Comparison of ENCODE assay signal across 18 cellular contexts in the genomic region with DNA sequence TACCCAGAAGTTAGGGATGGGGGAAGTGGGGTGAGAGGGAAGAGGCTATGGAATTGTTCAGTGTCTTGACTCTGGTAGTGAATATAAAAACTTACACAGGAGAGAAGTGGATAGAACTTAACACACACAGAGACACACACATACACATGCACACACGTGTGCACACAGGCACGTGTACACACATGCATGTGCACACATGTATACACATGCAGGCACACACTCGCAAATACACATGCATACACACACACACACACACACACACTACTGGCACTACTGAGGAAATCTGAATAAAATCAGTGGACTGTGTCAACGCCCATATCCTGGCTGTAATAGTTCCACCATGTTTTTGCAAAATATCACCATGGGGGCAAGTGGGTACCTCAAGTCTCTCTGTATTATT.
A peak's percentile ranks its signal among the peaks of the same experiment; 100 is the strongest.
DNase-seq lines count a peak whose midpoint lies in the region; ATAC-seq and TF ChIP-seq lines count a peak whose summit lies in the region.
"Had no signal": no experiment of that assay in that cellular context is flagged by ENCODE, and none has a peak within 500 bp of the region (broad histone marks: within the 10 kb centered on the region; RNA-seq: fewer than 3 reads in every experiment).

No MANE protein-coding gene starts in this region.

- no peak overlapping the region for H3K4me3 ChIP-seq in HEK293 (ENCODE audit: low read depth, low read length)
- no peak overlapping the region for H3K4me3 ChIP-seq in esophagus muscularis mucosa
- H3K4me3 ChIP-seq: A549; BLaER1 treated with 17β-estradiol and CSF1 and Interleukin-3, amounts not matched to agents 10 nM and 100 nM had no signal

- H3K4me1 ChIP-seq in HEK293 (ENCODE audit: control insufficient read depth, insufficient read depth, low read length), result no peaks in the 10 kb centered on the region
- H3K4me1 ChIP-seq in esophagus muscularis mucosa, result peaks cover 0 to 1% (median 0%) of the 10 kb centered on the region in 4 donors
- H3K4me1 ChIP-seq: A549; BLaER1 treated with 17β-estradiol and CSF1 and Interleukin-3, amounts not matched to agents 10 nM and 100 nM; Caco-2 had no signal

- H3K36me3 Mint-ChIP-seq in activated CD4-positive, alpha-beta T cell treated with anti-CD3 and anti-CD28 coated beads, Interleukin-2, amount 10 ng/mL, durations not matched to agents 24 days and 14 days (ENCODE audit: low read depth), result no peaks in the 10 kb centered on the region
- H3K36me3 Mint-ChIP-seq: CD8-positive, alpha-beta T cell had no signal

- TF ChIP-seq CTCF in HEK293 (tag by site-specific recombination; IDR thresholded peaks at IDR 0.05) (no peak), esophagus muscularis mucosa (IDR thresholded peaks at IDR 0.05) (no peak)

- no peak for TF ChIP-seq POLR2A in esophagus muscularis mucosa (IDR thresholded peaks at IDR 0.05; ENCODE audit: low read depth)
- no peak for TF ChIP-seq POLR2A in GM18505 (IDR thresholded peaks at IDR 0.05; ENCODE audit: borderline replicate concordance, extremely low read depth, insufficient read depth, insufficient read length)

- intact Hi-C loops in activated CD4-positive, alpha-beta T cell treated with anti-CD3 and anti-CD28 coated beads, Interleukin-2, amount 10 ng/mL, durations not matched to agents 24 days and 14 days (cut with micrococcal nuclease), result no loop called here
- intact Hi-C loops in esophagus muscularis mucosa (cut with DNase I), result no loop called here

- H3K27me3 Mint-ChIP-seq in activated CD4-positive, alpha-beta T cell treated with anti-CD3 and anti-CD28 coated beads, Interleukin-2, amount 10 ng/mL, durations not matched to agents 24 days and 14 days, result peaks cover under 1% of the 10 kb centered on the region

- H3K36me3 ChIP-seq in HEK293 (ENCODE audit: control insufficient read depth in 2 of 2, insufficient read depth in 1 of 2, low read length in 2 of 2), result no peaks in the 10 kb centered on the region
- no peaks in the 10 kb centered on the region for H3K36me3 ChIP-seq in esophagus muscularis mucosa

- 85% methylated on average over 4 of the region's 4 CpGs for WGBS in esophagus muscularis mucosa

- peaks cover 0 to 4% (median 0%) of the 10 kb centered on the region in 4 donors for H3K27me3 ChIP-seq in esophagus muscularis mucosa
- H3K27me3 ChIP-seq: BLaER1 treated with 17β-estradiol and CSF1 and Interleukin-3, amounts not matched to agents 10 nM and 100 nM had no signal

- H3K9me3 ChIP-seq in HEK293 (ENCODE audit: control insufficient read depth, insufficient read depth, low read depth, low read length) (no peaks in the 10 kb centered on the region), esophagus muscularis mucosa (no peaks in the 10 kb centered on the region)
- H3K9me3 ChIP-seq: A549, Caco-2 had no signal

- no peaks in the 10 kb centered on the region for H3K4me1 Mint-ChIP-seq in activated CD4-positive, alpha-beta T cell treated with anti-CD3 and anti-CD28 coated beads, Interleukin-2, amount 10 ng/mL, durations not matched to agents 24 days and 14 days
- H3K4me1 Mint-ChIP-seq: B cell had no signal

- H3K9me3 Mint-ChIP-seq in activated CD4-positive, alpha-beta T cell treated with anti-CD3 and anti-CD28 coated beads, Interleukin-2, amount 10 ng/mL, durations not matched to agents 24 days and 14 days, result no peaks in the 10 kb centered on the region
- H3K9me3 Mint-ChIP-seq: CD4-positive, alpha-beta T cell; CD8-positive, alpha-beta T cell had no signal

- POLR2A ChIA-PET in HEK293 (lab: Yijun Ruan, JAX), result no interaction called here

- no peak overlapping the region for H3K4me3 Mint-ChIP-seq in activated CD4-positive, alpha-beta T cell treated with anti-CD3 and anti-CD28 coated beads, Interleukin-2, amount 10 ng/mL, durations not matched to agents 24 days and 14 days
- H3K4me3 Mint-ChIP-seq: B cell; CD4-positive, alpha-beta T cell; CD8-positive, alpha-beta T cell had no signal

- H3K27ac Mint-ChIP-seq in activated CD4-positive, alpha-beta T cell treated with anti-CD3 and anti-CD28 coated beads, Interleukin-2, amount 10 ng/mL, durations not matched to agents 24 days and 14 days, result no peak overlapping the region
- H3K27ac Mint-ChIP-seq: B cell; CD4-positive, alpha-beta T cell; CD8-positive, alpha-beta T cell had no signal

- no peak for ATAC-seq in esophagus mucosa
- ATAC-seq in GM18505 (IDR thresholded peaks at IDR 0.05; ENCODE audit: unreplicated experiment), result no peak
- ATAC-seq: A549; CD8-positive, alpha-beta T cell had no signal

- CTCF ChIA-PET in HEK293 (lab: Yijun Ruan, JAX), result no interaction called here

- DNase-seq in activated CD4-positive, alpha-beta T cell treated with anti-CD3 and anti-CD28 coated beads, Interleukin-2, amount 10 ng/mL, durations not matched to agents 24 days and 14 days, result peak; percentile 15
- DNase-seq in activated CD4-positive, alpha-beta T cell treated with anti-CD3 and anti-CD28 coated beads, Interleukin-2, amount 50 U/mL, for 4 hours, result no peak
- peak; percentile 31 for DNase-seq in esophagus muscularis mucosa (ENCODE audit: extremely low spot score)
- DNase-seq: AML-193; Caco-2; Calu3; CD4-positive, alpha-beta T cell; CD8-positive, alpha-beta T cell; DMS79 treated with DMSO at 0.1 percent for 48 hours; GF-D8 had no signal

- TF ChIP-seq EP300 in esophagus muscularis mucosa (IDR thresholded peaks at IDR 0.05), result no peak

- H3K27ac ChIP-seq in HEK293 (ENCODE audit: extremely low read depth, low read depth, low read length), result no peak overlapping the region
- H3K27ac ChIP-seq in esophagus muscularis mucosa (replicated peaks in 1 of 4), result no peak overlapping the region
- H3K27ac ChIP-seq: 22Rv1; A549; BLaER1 treated with 17β-estradiol and CSF1 and Interleukin-3, amounts not matched to agents 10 nM and 100 nM; C4-2B had no signal

TF ChIP-seq in HEK293, 187 proteins besides CTCF, POLR2A, EP300 and RAD21:
- TF ChIP-seq, protein P1, sequence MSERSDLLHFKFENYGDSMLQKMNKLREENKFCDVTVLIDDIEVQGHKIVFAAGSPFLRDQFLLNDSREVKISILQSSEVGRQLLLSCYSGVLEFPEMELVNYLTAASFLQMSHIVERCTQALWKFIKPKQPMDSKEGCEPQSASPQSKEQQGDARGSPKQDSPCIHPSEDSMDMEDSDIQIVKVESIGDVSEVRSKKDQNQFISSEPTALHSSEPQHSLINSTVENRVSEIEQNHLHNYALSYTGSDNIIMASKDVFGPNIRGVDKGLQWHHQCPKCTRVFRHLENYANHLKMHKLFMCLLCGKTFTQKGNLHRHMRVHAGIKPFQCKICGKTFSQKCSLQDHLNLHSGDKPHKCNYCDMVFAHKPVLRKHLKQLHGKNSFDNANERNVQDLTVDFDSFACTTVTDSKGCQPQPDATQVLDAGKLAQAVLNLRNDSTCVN (tag by site-specific recombination; optimal IDR thresholded peaks at IDR 0.05), result no peak
- TF ChIP-seq, protein P2, sequence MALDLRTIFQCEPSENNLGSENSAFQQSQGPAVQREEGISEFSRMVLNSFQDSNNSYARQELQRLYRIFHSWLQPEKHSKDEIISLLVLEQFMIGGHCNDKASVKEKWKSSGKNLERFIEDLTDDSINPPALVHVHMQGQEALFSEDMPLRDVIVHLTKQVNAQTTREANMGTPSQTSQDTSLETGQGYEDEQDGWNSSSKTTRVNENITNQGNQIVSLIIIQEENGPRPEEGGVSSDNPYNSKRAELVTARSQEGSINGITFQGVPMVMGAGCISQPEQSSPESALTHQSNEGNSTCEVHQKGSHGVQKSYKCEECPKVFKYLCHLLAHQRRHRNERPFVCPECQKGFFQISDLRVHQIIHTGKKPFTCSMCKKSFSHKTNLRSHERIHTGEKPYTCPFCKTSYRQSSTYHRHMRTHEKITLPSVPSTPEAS (tag by site-specific recombination; IDR thresholded peaks at IDR 0.05), result peak; percentile 67
- TF ChIP-seq ZNF549 (tag by site-specific recombination; IDR thresholded peaks at IDR 0.05), result no peak
- TF ChIP-seq ZNF837 (tag by site-specific recombination; IDR thresholded peaks at IDR 0.05), result no peak
TF ChIP-seq in HEK293: peak in this region for 1.

Comparison
In these comparisons a context has a peak if more than half of its experiments do, and no peak if none do; other contexts are left out.
1. DNase-seq: peak in activated CD4-positive, alpha-beta T cell treated with anti-CD3 and anti-CD28 coated beads, Interleukin-2, amount 10 ng/mL, durations not matched to agents 24 days and 14 days (single experiment) and esophagus muscularis mucosa (single experiment); none in activated CD4-positive, alpha-beta T cell treated with anti-CD3 and anti-CD28 coated beads, Interleukin-2, amount 50 U/mL, for 4 hours (0 of 2).